ENCODE assay signal across 14 cellular contexts in genomic region chr14:51473351-51473750, GRCh38.
"Had no signal": no experiment of that assay in that cellular context is flagged by ENCODE, and none has a peak within 500 bp of the region (broad histone marks: within the 10 kb centered on the region; RNA-seq: fewer than 3 reads in every experiment).

No MANE protein-coding gene starts in this region.

- H3K27ac ChIP-seq: adrenal gland, psoas muscle, thoracic aorta, upper lobe of left lung had no signal

- H3K4me3 ChIP-seq: adrenal gland, psoas muscle, thoracic aorta, upper lobe of left lung had no signal

- H3K36me3 ChIP-seq: adrenal gland, thoracic aorta, upper lobe of left lung had no signal

- DNase-seq: activated CD4-positive, alpha-beta T cell treated with anti-CD3 and anti-CD28 coated beads for 1 hour; activated CD8-positive, alpha-beta memory T cell treated with anti-CD3 and anti-CD28 coated beads for 24 hours; activated gamma-delta T cell treated with Interleukin-2 at 50 U/mL for 16 hours; adrenal gland; erythroblast; mesendoderm; naive thymus-derived CD8-positive, alpha-beta T cell; psoas muscle; right cardiac atrium; stimulated activated CD4-positive, alpha-beta T cell treated with anti-CD3 and anti-CD28 coated beads, Interleukin-4, amount 100 ng/mL, for 1 hour; upper lobe of left lung had no signal

- H3K27me3 ChIP-seq: adrenal gland, upper lobe of left lung had no signal

- H3K4me1 ChIP-seq: psoas muscle, upper lobe of left lung had no signal

- ATAC-seq: activated naive CD4-positive, alpha-beta T cell treated with anti-CD3 and anti-CD28 coated beads, Interleukin-2, amount 50 U/mL, for 72 hours; naive thymus-derived CD8-positive, alpha-beta T cell; psoas muscle; right cardiac atrium had no signal

- H3K4me1 Mint-ChIP-seq: naive thymus-derived CD8-positive, alpha-beta T cell had no signal

- H3K9me3 ChIP-seq: adrenal gland, psoas muscle, thoracic aorta, upper lobe of left lung had no signal

- H3K36me3 Mint-ChIP-seq: activated naive CD4-positive, alpha-beta T cell treated with anti-CD3 and anti-CD28 coated beads, Interleukin-2, amount 50 U/mL, for 72 hours; naive thymus-derived CD8-positive, alpha-beta T cell had no signal

- H3K4me3 Mint-ChIP-seq: naive thymus-derived CD8-positive, alpha-beta T cell; T-helper 1 cell treated with Interleukin-12 subunit alpha and Interleukin-12 subunit beta and Interleukin-4 antibody, amounts not matched to agents 30 μg/mL and 1 μg/mL, for 36 hours had no signal

- H3K27ac Mint-ChIP-seq: activated naive CD4-positive, alpha-beta T cell treated with anti-CD3 and anti-CD28 coated beads, Interleukin-2, amount 50 U/mL, for 72 hours; T-helper 1 cell treated with Interleukin-12 subunit alpha and Interleukin-12 subunit beta and Interleukin-4 antibody, amounts not matched to agents 30 μg/mL and 1 μg/mL, for 36 hours had no signal

- H3K9me3 Mint-ChIP-seq: activated naive CD4-positive, alpha-beta T cell treated with anti-CD3 and anti-CD28 coated beads, Interleukin-2, amount 50 U/mL, for 72 hours; T-helper 1 cell treated with Interleukin-12 subunit alpha and Interleukin-12 subunit beta and Interleukin-4 antibody, amounts not matched to agents 30 μg/mL and 1 μg/mL, for 36 hours had no signal
